ENCODE assay signal across 28 cellular contexts in the genomic region with DNA sequence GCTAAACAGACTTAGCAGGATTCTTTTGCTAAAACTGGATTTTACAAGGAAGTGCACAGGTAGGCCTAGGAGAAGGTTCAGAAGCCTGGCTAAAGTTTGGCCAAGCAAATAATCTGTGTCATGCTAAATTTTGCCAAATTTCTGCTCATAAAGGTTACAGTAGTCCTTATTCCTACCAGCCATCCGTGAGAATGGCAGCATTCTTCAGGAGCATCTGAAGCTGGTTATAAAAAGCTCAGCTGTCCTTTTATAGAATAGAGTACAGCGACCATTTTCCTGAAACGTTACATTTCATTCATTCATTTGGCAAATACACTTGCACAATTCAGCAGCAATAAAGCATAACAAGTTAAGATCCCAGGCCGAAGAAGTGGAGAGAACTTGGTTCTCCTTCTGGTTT. TPM values are rescaled to one million over a fixed set of nuclear protein-coding genes. Genes with fewer than 3 reads are reported as not detected.
DNase-seq lines count a peak whose midpoint lies in the region; ATAC-seq lines count a peak whose summit lies in the region.
"Had no signal": no experiment of that assay in that cellular context is flagged by ENCODE, and none has a peak within 500 bp of the region (broad histone marks: within the 10 kb centered on the region; RNA-seq: fewer than 3 reads in every experiment).

No MANE protein-coding gene starts in this region.

- no peak overlapping the region for H3K4me3 Mint-ChIP-seq in T-helper 17 cell
- H3K4me3 Mint-ChIP-seq: CD4-positive, alpha-beta T cell; GM23338; mesothelial cell of epicardium; naive thymus-derived CD4-positive, alpha-beta T cell; stimulated activated memory B cell treated with anti-CD40 and anti-IgM and Interleukin-4, amounts not matched to agents 10 μg/mL and 1 μg/mL and 100 μg/mL, for 72 hours; T-cell; WTC11 had no signal

- no peak overlapping the region for H3K9ac ChIP-seq in muscle layer of colon (ENCODE audit: low read length)
- no peak overlapping the region for H3K9ac ChIP-seq in stomach smooth muscle (ENCODE audit: low read length in 2 of 2)

- H3K27ac ChIP-seq in cingulate gyrus (ENCODE audit: low read depth, low read length) (peak overlapping the region; percentile 83), muscle layer of colon (ENCODE audit: low read depth, low read length) (peak overlapping the region; percentile 50), stomach smooth muscle (ENCODE audit: low read length) (peak overlapping the region; percentile 42)
- H3K27ac ChIP-seq: A549, brain microvascular endothelial cell, epithelial cell of prostate had no signal

- no peaks in the 10 kb centered on the region for H3K27me3 ChIP-seq in muscle layer of colon (ENCODE audit: control insufficient read depth in 1 of 2, insufficient read depth in 2 of 2, low read length in 2 of 2)
- no peaks in the 10 kb centered on the region for H3K27me3 ChIP-seq in stomach smooth muscle (ENCODE audit: control insufficient read depth in 1 of 2, insufficient read depth in 2 of 2, low read length in 2 of 2)
- H3K27me3 ChIP-seq: brain microvascular endothelial cell, heart left ventricle, suprapubic skin had no signal

- peaks cover 5% of the 10 kb centered on the region for H3K36me3 Mint-ChIP-seq in T-helper 17 cell (ENCODE audit: low read depth)
- H3K36me3 Mint-ChIP-seq: mesothelial cell of epicardium; naive thymus-derived CD4-positive, alpha-beta T cell; T-cell; WTC11 had no signal

- H3K9me3 ChIP-seq in muscle layer of colon (ENCODE audit: low read length) = no peaks in the 10 kb centered on the region
- H3K9me3 ChIP-seq in stomach smooth muscle (ENCODE audit: control insufficient read depth in 2 of 2, low read length in 2 of 2) = no peaks in the 10 kb centered on the region
- H3K9me3 ChIP-seq in T-helper 17 cell (ENCODE audit: control insufficient read depth, low read length, poor library complexity, severe bottlenecking) = no peaks in the 10 kb centered on the region
- H3K9me3 ChIP-seq: A549, heart left ventricle, suprapubic skin had no signal

- peaks cover 7% of the 10 kb centered on the region for H3K4me1 Mint-ChIP-seq in T-helper 17 cell

- H3K36me3 ChIP-seq in muscle layer of colon (ENCODE audit: insufficient read depth, low read length) (no peaks in the 10 kb centered on the region), stomach smooth muscle (ENCODE audit: control insufficient read depth in 2 of 2, insufficient read depth in 2 of 2, low read length in 2 of 2) (peaks cover 0 to 2% of the 10 kb centered on the region in 2 donors)
- H3K36me3 ChIP-seq: brain microvascular endothelial cell, suprapubic skin had no signal

- peaks cover 96% of the 10 kb centered on the region for H3K4me1 ChIP-seq in muscle layer of colon (ENCODE audit: insufficient read depth, low read length)
- peaks cover 85% of the 10 kb centered on the region for H3K4me1 ChIP-seq in stomach smooth muscle (ENCODE audit: control insufficient read depth, insufficient read depth, low read length)

- peaks cover 6% of the 10 kb centered on the region for H3K27me3 Mint-ChIP-seq in T-helper 17 cell
- H3K27me3 Mint-ChIP-seq: stimulated activated memory B cell treated with anti-CD40 and anti-IgM and Interleukin-4, amounts not matched to agents 10 μg/mL and 1 μg/mL and 100 μg/mL, for 72 hours; T-cell had no signal

- ATAC-seq in T-helper 17 cell = no peak
- no peak for ATAC-seq in activated CD4-positive, CD25-positive, alpha-beta regulatory T cell treated with anti-CD3 and anti-CD28 coated beads, Interleukin-2, amount 50 U/mL, for 24 hours
- ATAC-seq: A549; GM23338; heart left ventricle; naive thymus-derived CD4-positive, alpha-beta T cell; stimulated activated memory B cell treated with anti-CD40 and anti-IgM and Interleukin-4, amounts not matched to agents 10 μg/mL and 1 μg/mL and 100 μg/mL, for 72 hours; T-cell; WTC11 had no signal

- DNase-seq in EH (ENCODE audit: low read depth) = peak; percentile 70
- no peak for DNase-seq in DMS153 (lab: John Stamatoyannopoulos, UW)
- DNase-seq in T-helper 17 cell = no peak
- no peak for DNase-seq in NCI-H1436 (lab: John Stamatoyannopoulos, UW)
- DNase-seq: activated CD4-positive, alpha-beta T cell treated with anti-CD3 and anti-CD28 coated beads, Interleukin-2, amount 50 U/mL, for 1 hour; activated T-cell treated with anti-CD3 and anti-CD28 coated beads, Interleukin-2, amount 50 U/mL, for 1 hour; brain microvascular endothelial cell; CD4-positive, alpha-beta T cell; DND-41; effector memory CD4-positive, alpha-beta T cell; heart left ventricle; naive thymus-derived CD4-positive, alpha-beta T cell; NCI-H1092; NCI-H187; NCI-H2171; occipital lobe; T-cell had no signal

- H3K27ac Mint-ChIP-seq in T-helper 17 cell = no peak overlapping the region
- H3K27ac Mint-ChIP-seq: CD4-positive, alpha-beta T cell; GM23338; mesothelial cell of epicardium; naive thymus-derived CD4-positive, alpha-beta T cell; stimulated activated memory B cell treated with anti-CD40 and anti-IgM and Interleukin-4, amounts not matched to agents 10 μg/mL and 1 μg/mL and 100 μg/mL, for 72 hours; T-cell; WTC11 had no signal

- H3K4me3 ChIP-seq in muscle layer of colon (ENCODE audit: low read depth in 1 of 2, low read length in 2 of 2) (no peak overlapping the region), stomach smooth muscle (ENCODE audit: low read length in 2 of 2) (no peak overlapping the region)
- H3K4me3 ChIP-seq: A549, GM23338, heart left ventricle, suprapubic skin had no signal

RNA-seq across cellular contexts. Expression of a gene that starts 6.9 kb away (rescaled TPM):
- 10 to 100 TPM in 1 of 2 donors, 1 to 10 TPM in 1; 5.4 to 29.6 TPM for total RNA-seq in T-helper 17 cell
